In genomic region chr22:17830041-17830961, GRCh38 we compare ENCODE assay signal across 8 cellular contexts. TPM values are rescaled to one million over a fixed set of nuclear protein-coding genes. Genes with fewer than 3 reads are reported as not detected.
DNase-seq lines count a peak whose midpoint lies in the region; ATAC-seq, FAIRE-seq and TF ChIP-seq lines count a peak whose summit lies in the region.

No MANE protein-coding gene starts in this region.

- POLR2A ChIA-PET in SK-N-SH (lab: Yijun Ruan, JAX) = no interaction called here

- H3K36me3 Mint-ChIP-seq in activated naive CD8-positive, alpha-beta T cell treated with anti-CD3 and anti-CD28 coated beads for 36 hours = peaks cover 6% of the 10 kb centered on the region

- no peaks in the 10 kb centered on the region for H3K27me3 Mint-ChIP-seq in activated naive CD8-positive, alpha-beta T cell treated with anti-CD3 and anti-CD28 coated beads for 36 hours

- H3K27ac Mint-ChIP-seq in activated naive CD8-positive, alpha-beta T cell treated with anti-CD3 and anti-CD28 coated beads for 36 hours = peak overlapping the region; percentile 50

- ATAC-seq in pancreas (peak; percentile 92 to 99 (median 97)), thoracic aorta (ENCODE audit: insufficient number of reproducible peaks, low FRiP score, low read depth) (peak; percentile 59)

- DNase-seq in A172 (ENCODE audit: low spot score) (peak; percentile 51), GM13977 (ENCODE audit: low spot score) (peak; percentile 89), SK-N-SH (peak; percentile 92), glomerular visceral epithelial cell (ENCODE audit: extremely low spot score) (peak; percentile 83), pancreas (peak; percentile 76 to 94 (median 90)), thoracic aorta (ENCODE audit: low spot score) (peak; percentile 55)
- peak; percentile 72 for DNase-seq in activated naive CD8-positive, alpha-beta T cell treated with anti-CD3 and anti-CD28 coated beads for 36 hours

- H3K9me2 ChIP-seq in Loucy (replicated peaks; ENCODE audit: low read depth, low read length) = no peaks in the 10 kb centered on the region
- no peaks in the 10 kb centered on the region for H3K9me2 ChIP-seq in SK-N-SH

- H3K4me2 ChIP-seq in Loucy (ENCODE audit: low read depth, low read length, poor library complexity, severe bottlenecking) (no peak overlapping the region), SK-N-SH (no peak overlapping the region)

- peaks cover 26% of the 10 kb centered on the region; the same call in 1 of the 2 replicates for H3K36me3 ChIP-seq in Loucy (ENCODE audit: insufficient read depth, low read length)
- H3K36me3 ChIP-seq in SK-N-SH (replicated peaks in 1 of 2; ENCODE audit: control insufficient read depth in 1 of 2, insufficient read depth in 2 of 2, low read length in 1 of 2) = peaks cover 6 to 69% of the 10 kb centered on the region in 2 experiments
- H3K36me3 ChIP-seq in pancreas = peaks cover 0 to 11% (median 0%) of the 10 kb centered on the region in 3 donors
- peaks cover 3% of the 10 kb centered on the region for H3K36me3 ChIP-seq in thoracic aorta

- WGBS in SK-N-SH (ENCODE audit: low lambda C conversion rate) = 52% methylated on average over 24 of the region's 31 CpGs
- 48 to 49% methylated on average over 31 of the region's 31 CpGs for WGBS in pancreas, 2 donors

- TF ChIP-seq CTCF in GM13977 (IDR thresholded peaks at IDR 0.05; ENCODE audit: extremely low read depth, insufficient read depth, missing control alignments) (peak; percentile 98), Loucy (conservative IDR thresholded peaks at IDR 0.05; ENCODE audit: low read length) (peak; percentile 98), SK-N-SH (IDR thresholded peaks at IDR 0.05) (peak; percentile 97), pancreas (IDR thresholded peaks at IDR 0.05) (peak; percentile 96 to 99 (median 99)), thoracic aorta (IDR thresholded peaks at IDR 0.05) (peak; percentile 100)

- H3K4me3 Mint-ChIP-seq in activated naive CD8-positive, alpha-beta T cell treated with anti-CD3 and anti-CD28 coated beads for 36 hours = no peak overlapping the region

- FAIRE-seq in pancreas (lab: Jason Lieb, UNC) = no peak

- intact Hi-C loops in pancreas (cut with DNase I) = loop anchor here in 2 of 3 donors (5.0 kb wide), 1 partner anchor 247 kb away; the partner anchor contains the start of gene PEX26 (in 2 of the 2)

- H3K27ac ChIP-seq in SK-N-SH (ENCODE audit: low read depth in 2 of 2, low read length in 1 of 2) (no peak overlapping the region; a peak in 1 of 4 replicates), pancreas (no peak overlapping the region), thoracic aorta (peak overlapping the region in 1 of 2 donors; percentile 63)

- H4K20me1 ChIP-seq in Loucy (ENCODE audit: insufficient read depth, low read length, poor library complexity, severe bottlenecking) = no peaks in the 10 kb centered on the region
- H4K20me1 ChIP-seq in SK-N-SH (ENCODE audit: insufficient read depth) = no peaks in the 10 kb centered on the region

- H3F3A ChIP-seq in Loucy (ENCODE audit: low read depth) (no peaks in the 10 kb centered on the region), SK-N-SH (replicated peaks; ENCODE audit: insufficient read depth) (peaks cover 5% of the 10 kb centered on the region)

- TF ChIP-seq RAD21 in SK-N-SH (IDR thresholded peaks at IDR 0.05; ENCODE audit: low read length) = peak; percentile 98

- H3K9me3 ChIP-seq in Loucy (ENCODE audit: insufficient read depth, low read depth, low read length) (no peaks in the 10 kb centered on the region), SK-N-SH (no peaks in the 10 kb centered on the region), pancreas (no peaks in the 10 kb centered on the region), thoracic aorta (no peaks in the 10 kb centered on the region)

- H3K9me3 Mint-ChIP-seq in activated naive CD8-positive, alpha-beta T cell treated with anti-CD3 and anti-CD28 coated beads for 36 hours = no peaks in the 10 kb centered on the region

- in situ Hi-C loops in GM13977 (cut with MboI; ENCODE audit: low pct_unique_long_range_greater_than_20kb, low sequenced_read_pairs, unreplicated experiment) = loop anchor here (10.0 kb wide), 1 partner anchor 244 kb away; the partner anchor contains the start of gene PEX26

- no peaks in the 10 kb centered on the region for H3K79me2 ChIP-seq in Loucy (ENCODE audit: insufficient read depth, low read length)
- H3K79me2 ChIP-seq in SK-N-SH (ENCODE audit: insufficient read depth) = no peaks in the 10 kb centered on the region

- H3K9ac ChIP-seq in Loucy (ENCODE audit: low read depth, low read length, poor library complexity, severe bottlenecking) (no peak overlapping the region), SK-N-SH (no peak overlapping the region)

- H2AFZ ChIP-seq in Loucy (ENCODE audit: low read length) (no peak overlapping the region), SK-N-SH (ENCODE audit: low read depth) (no peak overlapping the region)

- peaks cover 4% of the 10 kb centered on the region for H3K4me1 Mint-ChIP-seq in activated naive CD8-positive, alpha-beta T cell treated with anti-CD3 and anti-CD28 coated beads for 36 hours

- H3K4me3 ChIP-seq in Loucy (ENCODE audit: low read length, poor library complexity, severe bottlenecking) = no peak overlapping the region
- peak overlapping the region in 1 of 2 experiments; percentile 17; a peak in 1 of 4 replicates for H3K4me3 ChIP-seq in SK-N-SH (ENCODE audit: low read depth in 2 of 2, low read length in 1 of 2)
- H3K4me3 ChIP-seq in pancreas = no peak overlapping the region
- no peak overlapping the region for H3K4me3 ChIP-seq in thoracic aorta

- CTCF ChIA-PET in SK-N-SH (lab: Yijun Ruan, JAX) = interaction anchor here (0.6 to 7.4 kb wide), 72 partner anchors 9 to 283 kb away, joined by 3 to 186 read pairs (median 5); partner anchors contain the start of genes MICAL3 and PEX26

- TF ChIP-seq EP300 in SK-N-SH (IDR thresholded peaks at IDR 0.05; ENCODE audit: borderline replicate concordance in 1 of 2, low read depth in 1 of 2, low read length in 1 of 2) = no peak

- H3K27me3 ChIP-seq in Loucy (ENCODE audit: insufficient read depth, low read length, poor library complexity, severe bottlenecking) (no peaks in the 10 kb centered on the region), SK-N-SH (ENCODE audit: insufficient read depth) (no peaks in the 10 kb centered on the region), pancreas (no peaks in the 10 kb centered on the region), thoracic aorta (replicated peaks; ENCODE audit: insufficient read depth) (no peaks in the 10 kb centered on the region)

- H3K4me1 ChIP-seq in Loucy (ENCODE audit: insufficient read depth, low read length, poor library complexity, severe bottlenecking) (no peaks in the 10 kb centered on the region), SK-N-SH (ENCODE audit: control insufficient read depth in 1 of 2, insufficient read depth in 2 of 2, low read depth in 1 of 2, low read length in 1 of 2) (peaks cover 0 to 9% of the 10 kb centered on the region in 2 experiments; a peak in 1 of 4 replicates), pancreas (no peaks in the 10 kb centered on the region), thoracic aorta (ENCODE audit: control insufficient read depth in 1 of 2, low read depth in 2 of 2) (peaks cover 4 to 20% of the 10 kb centered on the region in 2 donors)

TF ChIP-seq in SK-N-SH, 30 proteins besides CTCF, POLR2A, EP300 and RAD21:
- TF ChIP-seq CHD2 (IDR thresholded peaks at IDR 0.05; ENCODE audit: low read length, partially characterized antibody) (peak; percentile 7), SMC3 (IDR thresholded peaks at IDR 0.05; ENCODE audit: low read depth, low read length) (peak; percentile 97), SIN3A (IDR thresholded peaks at IDR 0.05; ENCODE audit: borderline replicate concordance, low read depth, low read length) (no peak)

RNA-seq across cellular contexts. Expression of gene BID, which starts 56.0 kb away (rescaled TPM):
- total RNA-seq in A172 (2014; rRNA removed; shearing (Covaris generic)) = 72.4 and 83.9 TPM in 2 replicates
- 109 and 139 TPM in 2 replicates for polyA plus RNA-seq in SK-N-SH (2012; rRNA removed)
- 74.7 and 105 TPM in 2 replicates for polyA plus RNA-seq in SK-N-SH (2012; cell fraction: cytosol; rRNA removed)
- polyA plus RNA-seq in SK-N-SH (2012; cell fraction: nucleus; rRNA removed) = 86.6 and 146 TPM in 2 replicates
- 10 to 100 TPM; 19.6 to 22.0 TPM for total RNA-seq in activated naive CD8-positive, alpha-beta T cell treated with anti-CD3 and anti-CD28 coated beads for 36 hours
- 10 to 100 TPM in 1 of 6 donors, 1 to 10 TPM in 5; 3.2 to 15.7 (median 6.6) TPM for total RNA-seq in pancreas
- polyA plus RNA-seq in pancreas = 10 to 100 TPM in 1 of 2 donors, 1 to 10 TPM in 1; 8.2 to 10.2 TPM
- 10 to 100 TPM; 13.5 to 18.1 TPM for total RNA-seq in thoracic aorta
